ENCODE assay signal across 10 cellular contexts in genomic region chr10:88865281-88865876, GRCh38. TPM values are rescaled to one million over a fixed set of nuclear protein-coding genes. Genes with fewer than 3 reads are reported as not detected.
DNase-seq lines count a peak whose midpoint lies in the region; ATAC-seq, FAIRE-seq and TF ChIP-seq lines count a peak whose summit lies in the region.
"Had no signal": no experiment of that assay in that cellular context is flagged by ENCODE, and none has a peak within 500 bp of the region (broad histone marks: within the 10 kb centered on the region; RNA-seq: fewer than 3 reads in every experiment).

No MANE protein-coding gene starts in this region.

- peak; percentile 51 for FAIRE-seq in GM19239 (lab: Jason Lieb, UNC)

- H3K27ac ChIP-seq in OCI-LY7 (ENCODE audit: low read depth, low read length, poor library complexity, severe bottlenecking) (no peak overlapping the region), gastroesophageal sphincter (no peak overlapping the region)

- no peak for TF ChIP-seq POLR2A in gastroesophageal sphincter (IDR thresholded peaks at IDR 0.05)

- no peaks in the 10 kb centered on the region for H3K27me3 ChIP-seq in gastroesophageal sphincter

- intact Hi-C loops in OCI-LY7 (cut with micrococcal nuclease; ENCODE audit: unreplicated experiment), result no loop called here

- in situ Hi-C loops in ACHN (cut with HindIII; ENCODE audit: low pct_ligation_motif_present, low pct_unique_long_range_greater_than_20kb, low sequenced_read_pairs), result no loop called here

- H3K36me3 ChIP-seq in OCI-LY7 (ENCODE audit: insufficient read depth, low read length) (no peaks in the 10 kb centered on the region), gastroesophageal sphincter (no peaks in the 10 kb centered on the region)

- H2AFZ ChIP-seq in OCI-LY7 (ENCODE audit: low read length), result no peak overlapping the region

- TF ChIP-seq EP300 in gastroesophageal sphincter (IDR thresholded peaks at IDR 0.05), result no peak

- H3K4me2 ChIP-seq in OCI-LY7 (ENCODE audit: low read length), result no peak overlapping the region

- no TSS peak for BruUV-seq in OCI-LY7 (replicated peaks; lab: Mats Ljungman, UMichigan)

- peak; percentile 29 for DNase-seq in ACHN
- no peak for DNase-seq in GM19239 (ENCODE audit: insufficient read length, low spot score)
- DNase-seq in OCI-LY7 (ENCODE audit: low spot score), result no peak
- DNase-seq in fibroblast of mammary gland (ENCODE audit: low read depth), result peak; percentile 35
- DNase-seq in SW 1271 (lab: John Stamatoyannopoulos, UW), result no peak
- no peak for DNase-seq in NCI-H1105 treated with DMSO at 0.1 percent for 48 hours (lab: John Stamatoyannopoulos, UW)
- DNase-seq: activated naive CD8-positive, alpha-beta T cell treated with anti-CD3 and anti-CD28 coated beads, Interleukin-2, amount 50 U/mL, for 24 hours; NCI-H2107 had no signal

- H3K4me1 ChIP-seq in OCI-LY7 (ENCODE audit: insufficient read depth, low read length, poor library complexity, severe bottlenecking), result no peaks in the 10 kb centered on the region
- no peaks in the 10 kb centered on the region for H3K4me1 ChIP-seq in gastroesophageal sphincter

- CTCF ChIA-PET in OCI-LY7 (lab: Charles Lee; ENCODE audit: unreplicated experiment), result interaction anchor here (0.6 kb wide), 1 partner anchor 55 kb away, joined by 3 read pairs; no protein-coding TSS in a partner anchor

- H3K9me3 ChIP-seq in OCI-LY7 (ENCODE audit: low read length) (no peaks in the 10 kb centered on the region), gastroesophageal sphincter (no peaks in the 10 kb centered on the region)

- 93 to 96% methylated on average over 3 to 4 of the region's 4 CpGs for WGBS in gastroesophageal sphincter (ENCODE audit: low coverage in 1 of 2), 2 donors

- ATAC-seq in gastroesophageal sphincter, result no peak
- no peak for ATAC-seq in activated CD4-positive, CD25-positive, alpha-beta regulatory T cell treated with anti-CD3 and anti-CD28 coated beads, Interleukin-2, amount 50 U/mL, for 24 hours
- ATAC-seq: activated naive CD8-positive, alpha-beta T cell treated with anti-CD3 and anti-CD28 coated beads, Interleukin-2, amount 50 U/mL, for 24 hours had no signal

- no peaks in the 10 kb centered on the region for H3K9me2 ChIP-seq in OCI-LY7 (ENCODE audit: insufficient read depth, low read length)

- H4K20me1 ChIP-seq in OCI-LY7 (ENCODE audit: insufficient read depth, low read length), result no peaks in the 10 kb centered on the region

- TF ChIP-seq CTCF in OCI-LY7 (conservative IDR thresholded peaks at IDR 0.05; ENCODE audit: low read length) (peak; percentile 45), fibroblast of mammary gland (conservative IDR thresholded peaks at IDR 0.05; ENCODE audit: control insufficient read depth, insufficient read depth, low read depth, low read length) (peak; percentile 27), gastroesophageal sphincter (IDR thresholded peaks at IDR 0.05) (no peak)

- POLR2A ChIA-PET in OCI-LY7 (lab: Charles Lee), result no interaction called here

- H3K79me2 ChIP-seq in OCI-LY7 (ENCODE audit: insufficient read depth, low read depth, low read length), result no peaks in the 10 kb centered on the region

- no peak overlapping the region for H3K4me3 ChIP-seq in OCI-LY7 (ENCODE audit: low read depth, low read length, poor library complexity, severe bottlenecking)
- H3K4me3 ChIP-seq in fibroblast of mammary gland (ENCODE audit: control insufficient read depth, low read depth, low read length), result no peak overlapping the region
- H3K4me3 ChIP-seq in gastroesophageal sphincter, result no peak overlapping the region

RNA-seq across cellular contexts. Expression of gene ANKRD22, which starts 13.7 kb away (rescaled TPM):
- total RNA-seq in OCI-LY7 (2014; rRNA removed; shearing (Covaris generic)), result not detected in 2 replicates
- total RNA-seq in OCI-LY7 (2022) (not detected in 2 replicates), gastroesophageal sphincter (under 1 TPM in 1 of 4 donors, not detected in 3; 0.96 TPM)

RNA-seq across cellular contexts. Expression of gene STAMBPL1, which starts 14.7 kb away (rescaled TPM):
- total RNA-seq in OCI-LY7 (2014; rRNA removed; shearing (Covaris generic)), result 47.2 and 69.0 TPM in 2 replicates
- total RNA-seq in OCI-LY7 (2022), result 41.0 and 44.4 TPM in 2 replicates
- 10 to 100 TPM; 14.4 to 26.3 (median 22.3) TPM for total RNA-seq in gastroesophageal sphincter

Comparison
In these comparisons a context has a peak if more than half of its experiments do, and no peak if none do; other contexts are left out.
1. DNase-seq: peak in ACHN (single experiment) and fibroblast of mammary gland (single experiment); none in GM19239 (single experiment), OCI-LY7 (single experiment), SW 1271 (0 of 2) and NCI-H1105 treated with DMSO at 0.1 percent for 48 hours (single experiment).
2. CTCF ChIP-seq: peak in OCI-LY7 (single experiment) and fibroblast of mammary gland (single experiment); none in gastroesophageal sphincter (0 of 4).